ENCODE assay signal across 21 cellular contexts in the genomic region with DNA sequence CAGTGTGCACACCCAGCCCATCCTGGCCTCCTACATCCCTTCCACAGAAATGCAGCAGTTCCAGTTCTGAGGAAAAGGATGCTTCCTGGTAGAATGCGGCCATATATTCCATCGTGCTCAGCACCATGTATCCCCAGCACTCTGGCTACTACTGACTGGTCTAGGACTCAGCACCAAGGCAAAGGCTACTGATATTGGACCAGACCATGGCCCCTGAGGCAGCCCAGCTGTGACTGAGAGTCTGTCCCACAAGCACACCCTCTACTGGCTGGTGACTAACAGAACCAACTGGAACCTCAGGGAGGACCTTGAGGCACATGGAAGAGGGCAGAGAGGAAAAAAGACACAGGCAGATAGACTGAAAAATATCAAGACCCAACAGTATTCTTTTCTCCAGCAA. TPM values are rescaled to one million over a fixed set of nuclear protein-coding genes. Genes with fewer than 3 reads are reported as not detected.
DNase-seq lines count a peak whose midpoint lies in the region; ATAC-seq and TF ChIP-seq lines count a peak whose summit lies in the region.
"Had no signal": no experiment of that assay in that cellular context is flagged by ENCODE, and none has a peak within 500 bp of the region (broad histone marks: within the 10 kb centered on the region; RNA-seq: fewer than 3 reads in every experiment).

No MANE protein-coding gene starts in this region.

- H3K27ac ChIP-seq in 22Rv1, result no peak overlapping the region
- H3K27ac ChIP-seq: pancreas, right lobe of liver, SJSA1, thyroid gland had no signal

- H3K9me3 Mint-ChIP-seq in activated T-helper 1 cell treated with anti-CD3 and anti-CD28 coated beads, Interleukin-12 subunit alpha, Interleukin-12 subunit beta, Interleukin-2, Interleukin-4 antibody, amounts not matched to agents 30 ng/mL and 10 ng/mL and 1 ng/mL, durations not matched to agents 14 hours and 24 hours and 36 hours, result no peaks in the 10 kb centered on the region
- H3K9me3 Mint-ChIP-seq: memory B cell had no signal

- H3K27me3 Mint-ChIP-seq in activated T-helper 1 cell treated with anti-CD3 and anti-CD28 coated beads, Interleukin-12 subunit alpha, Interleukin-12 subunit beta, Interleukin-2, Interleukin-4 antibody, amounts not matched to agents 30 ng/mL and 10 ng/mL and 1 ng/mL, durations not matched to agents 14 hours and 24 hours and 36 hours (ENCODE audit: insufficient read depth), result no peaks in the 10 kb centered on the region
- H3K27me3 Mint-ChIP-seq: memory B cell; naive thymus-derived CD4-positive, alpha-beta T cell had no signal

- H3K36me3 ChIP-seq in GM06990 (ENCODE audit: control insufficient read depth, insufficient read depth, low read length), result peaks cover 3% of the 10 kb centered on the region

- peaks cover 56% of the 10 kb centered on the region for H3K36me3 Mint-ChIP-seq in activated T-helper 1 cell treated with anti-CD3 and anti-CD28 coated beads, Interleukin-12 subunit alpha, Interleukin-12 subunit beta, Interleukin-2, Interleukin-4 antibody, amounts not matched to agents 30 ng/mL and 10 ng/mL and 1 ng/mL, durations not matched to agents 14 hours and 24 hours and 36 hours (ENCODE audit: low read depth)

- DNase-seq in GM06990 (ENCODE audit: extremely low read depth, insufficient read length) (no peak), fibroblast of villous mesenchyme (ENCODE audit: low read depth) (no peak), A172 (ENCODE audit: low spot score) (no peak)
- DNase-seq in activated T-helper 1 cell treated with anti-CD3 and anti-CD28 coated beads, Interleukin-12 subunit alpha, Interleukin-12 subunit beta, Interleukin-2, Interleukin-4 antibody, amounts not matched to agents 30 ng/mL and 10 ng/mL and 1 ng/mL, durations not matched to agents 14 hours and 24 hours and 36 hours (ENCODE audit: low spot score), result no peak
- DNase-seq: activated CD4-positive, CD25-positive, alpha-beta regulatory T cell treated with anti-CD3 and anti-CD28 coated beads, Interleukin-2, amount 50 U/mL, for 72 hours; activated effector memory CD4-positive, alpha-beta T cell treated with Interleukin-2 at 50 U/mL for 16 hours; amygdala; effector CD4-positive, alpha-beta T cell; MG63; naive thymus-derived CD4-positive, alpha-beta T cell; NCI-H146; NCI-H774; pancreas; right lobe of liver; T1000; thyroid gland had no signal

- H3K27ac Mint-ChIP-seq in activated T-helper 1 cell treated with anti-CD3 and anti-CD28 coated beads, Interleukin-12 subunit alpha, Interleukin-12 subunit beta, Interleukin-2, Interleukin-4 antibody, amounts not matched to agents 30 ng/mL and 10 ng/mL and 1 ng/mL, durations not matched to agents 14 hours and 24 hours and 36 hours, result peak overlapping the region; percentile 77
- H3K27ac Mint-ChIP-seq: memory B cell had no signal

- intact Hi-C loops in activated T-helper 1 cell treated with anti-CD3 and anti-CD28 coated beads, Interleukin-12 subunit alpha, Interleukin-12 subunit beta, Interleukin-2, Interleukin-4 antibody, amounts not matched to agents 30 ng/mL and 10 ng/mL and 1 ng/mL, durations not matched to agents 14 hours and 24 hours and 36 hours (cut with micrococcal nuclease), result no loop called here

- peaks cover 78% of the 10 kb centered on the region for H3K4me1 Mint-ChIP-seq in activated T-helper 1 cell treated with anti-CD3 and anti-CD28 coated beads, Interleukin-12 subunit alpha, Interleukin-12 subunit beta, Interleukin-2, Interleukin-4 antibody, amounts not matched to agents 30 ng/mL and 10 ng/mL and 1 ng/mL, durations not matched to agents 14 hours and 24 hours and 36 hours (ENCODE audit: low read depth)
- H3K4me1 Mint-ChIP-seq: memory B cell had no signal

- TF ChIP-seq CTCF in 22Rv1 (IDR thresholded peaks at IDR 0.05), result peak; percentile 27
- TF ChIP-seq CTCF in GM06990 (IDR thresholded peaks at IDR 0.05; ENCODE audit: insufficient read depth, low read length, poor library complexity, severe bottlenecking), result peak; percentile 10
- TF ChIP-seq CTCF in fibroblast of villous mesenchyme (IDR thresholded peaks at IDR 0.05; ENCODE audit: insufficient read depth, low read depth, low read length), result peak; percentile 5

- H3K4me3 ChIP-seq in GM06990 (replicated peaks; ENCODE audit: low read depth, low read length) (no peak overlapping the region), fibroblast of villous mesenchyme (ENCODE audit: low read depth, low read length) (no peak overlapping the region)
- H3K4me3 ChIP-seq: MG63, pancreas, right lobe of liver, SJSA1, thyroid gland had no signal

- no peaks in the 10 kb centered on the region for H3K27me3 ChIP-seq in GM06990 (replicated peaks; ENCODE audit: control insufficient read depth, insufficient read depth, low read length)
- H3K27me3 ChIP-seq: MG63, pancreas, right lobe of liver, SJSA1, thyroid gland had no signal

- H3K4me3 Mint-ChIP-seq in activated T-helper 1 cell treated with anti-CD3 and anti-CD28 coated beads, Interleukin-12 subunit alpha, Interleukin-12 subunit beta, Interleukin-2, Interleukin-4 antibody, amounts not matched to agents 30 ng/mL and 10 ng/mL and 1 ng/mL, durations not matched to agents 14 hours and 24 hours and 36 hours, result no peak overlapping the region
- H3K4me3 Mint-ChIP-seq: memory B cell had no signal

- ATAC-seq in GM19455 (IDR thresholded peaks at IDR 0.05; ENCODE audit: unreplicated experiment), result no peak
- no peak for ATAC-seq in GM18861 (IDR thresholded peaks at IDR 0.05; ENCODE audit: unreplicated experiment)
- ATAC-seq: naive thymus-derived CD4-positive, alpha-beta T cell; pancreas had no signal

RNA-seq across cellular contexts. Expression of a gene that starts 30.0 kb away (rescaled TPM):
- 13.9 and 15.2 TPM in 2 replicates for total RNA-seq in activated T-helper 1 cell treated with anti-CD3 and anti-CD28 coated beads, Interleukin-12 subunit alpha, Interleukin-12 subunit beta, Interleukin-2, Interleukin-4 antibody, amounts not matched to agents 30 ng/mL and 10 ng/mL and 1 ng/mL, durations not matched to agents 14 hours and 24 hours and 36 hours
- total RNA-seq in fibroblast of villous mesenchyme, result 13.8 and 13.9 TPM in 2 replicates
- total RNA-seq in A172 (2014; rRNA removed; shearing (Covaris generic)), result 3.0 and 3.2 TPM in 2 replicates

RNA-seq across cellular contexts. Expression of a gene that starts 42.1 kb away (rescaled TPM):
- 57.1 and 62.4 TPM in 2 replicates for total RNA-seq in activated T-helper 1 cell treated with anti-CD3 and anti-CD28 coated beads, Interleukin-12 subunit alpha, Interleukin-12 subunit beta, Interleukin-2, Interleukin-4 antibody, amounts not matched to agents 30 ng/mL and 10 ng/mL and 1 ng/mL, durations not matched to agents 14 hours and 24 hours and 36 hours
- 36.7 and 48.4 TPM in 2 replicates for total RNA-seq in fibroblast of villous mesenchyme
- 35.5 and 47.1 TPM in 2 replicates for total RNA-seq in A172 (2014; rRNA removed; shearing (Covaris generic))
